In the genomic region with DNA sequence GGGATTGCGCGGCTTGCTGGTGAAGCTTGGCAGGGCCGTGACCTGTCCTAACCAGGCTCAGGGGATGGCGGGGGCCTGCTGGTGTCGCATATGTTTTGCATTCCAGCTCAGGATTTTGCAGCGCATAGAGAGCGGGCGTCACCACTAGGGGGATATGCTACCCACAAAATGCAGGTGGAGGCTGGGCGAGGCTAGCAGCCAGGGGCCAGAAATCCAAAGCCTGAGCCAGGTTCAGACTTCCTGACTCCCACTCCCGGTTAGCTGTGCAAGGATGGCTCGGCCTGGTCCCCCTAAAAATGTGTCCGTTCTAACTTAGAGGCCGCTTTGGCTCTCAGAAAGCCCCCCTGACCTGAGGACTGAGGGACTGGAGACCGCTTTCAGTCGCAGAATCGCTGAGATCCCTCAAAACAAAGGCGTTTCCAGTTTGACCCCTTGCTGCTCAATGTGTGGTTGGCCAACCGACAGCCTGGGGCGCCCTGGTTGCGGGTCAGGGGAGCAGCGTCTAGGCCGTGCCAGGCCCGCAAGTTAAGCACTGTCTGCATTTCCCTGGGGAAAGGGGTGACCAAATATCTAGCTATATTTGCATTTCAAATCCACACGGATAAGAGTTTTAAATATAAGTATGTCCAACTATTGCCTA, we compare ENCODE assay signal across 10 cellular contexts.
A peak's percentile ranks its signal among the peaks of the same experiment; 100 is the strongest.
DNase-seq lines count a peak whose midpoint lies in the region; TF ChIP-seq lines count a peak whose summit lies in the region.
"Had no signal": no experiment of that assay in that cellular context is flagged by ENCODE, and none has a peak within 500 bp of the region (broad histone marks: within the 10 kb centered on the region; RNA-seq: fewer than 3 reads in every experiment).

No MANE protein-coding gene starts in this region.

- TF ChIP-seq CTCF in epithelial cell of esophagus (IDR thresholded peaks at IDR 0.05; ENCODE audit: insufficient read depth, low read depth, low read length, missing control alignments), result peak; percentile 53

- DNase-seq in SKM-1 treated with dmso at 0.1 percent for 144 hours (lab: John Stamatoyannopoulos, UW; ENCODE audit: unreplicated experiment) (peak; percentile 9), SKM-1 (lab: John Stamatoyannopoulos, UW; ENCODE audit: unreplicated experiment) (no peak), T-helper 1 cell (peak in 3 of 5 donors; percentile 36 to 53 (median 37)), epithelial cell of esophagus (ENCODE audit: low read depth) (peak; percentile 52), inferior parietal cortex (ENCODE audit: extremely low spot score) (no peak), dedifferentiated amniotic fluid mesenchymal stem cell (ENCODE audit: extremely low spot score) (no peak), OCI-M2 (lab: John Stamatoyannopoulos, UW; ENCODE audit: unreplicated experiment) (no peak)
- DNase-seq in stimulated activated CD4-positive, alpha-beta T cell treated with anti-CD3 and anti-CD28 coated beads, Interleukin-15, amount 100 ng/mL, for 24 hours, result peak; percentile 73

- no peak overlapping the region for H3K4me3 ChIP-seq in epithelial cell of esophagus (ENCODE audit: low read length)
- H3K4me3 ChIP-seq: lung, SK-N-MC had no signal

Comparison
In these comparisons a context has a peak if more than half of its experiments do, and no peak if none do; other contexts are left out.
1. DNase-seq: peak in SKM-1 treated with dmso at 0.1 percent for 144 hours (single experiment), T-helper 1 cell (3 of 5), epithelial cell of esophagus (single experiment) and stimulated activated CD4-positive, alpha-beta T cell treated with anti-CD3 and anti-CD28 coated beads, Interleukin-15, amount 100 ng/mL, for 24 hours (single experiment); none in SKM-1 (single experiment), inferior parietal cortex (single experiment), dedifferentiated amniotic fluid mesenchymal stem cell (single experiment) and OCI-M2 (single experiment).